In the genomic region with DNA sequence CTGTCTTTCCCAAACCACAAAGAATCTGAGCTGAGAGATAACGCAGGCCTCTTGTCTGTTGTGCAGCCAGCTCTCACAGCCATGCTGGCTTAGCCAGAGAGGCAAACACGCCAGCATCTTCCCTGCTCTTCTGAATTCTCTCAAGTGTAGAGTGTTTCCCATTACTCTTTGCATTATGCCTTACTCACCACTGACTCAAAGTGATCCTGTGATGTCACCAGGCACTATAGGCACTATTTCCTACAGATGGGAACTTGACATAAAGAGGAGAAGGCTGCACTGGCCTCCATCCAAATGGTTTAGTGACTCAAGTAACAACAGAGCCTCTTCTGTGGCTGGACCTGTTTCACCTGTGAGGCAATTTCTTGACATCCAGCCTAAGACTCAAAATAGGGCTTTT, we compare ENCODE assay signal across 10 cellular contexts. TPM values are rescaled to one million over a fixed set of nuclear protein-coding genes. Genes with fewer than 3 reads are reported as not detected.
DNase-seq lines count a peak whose midpoint lies in the region; ATAC-seq and TF ChIP-seq lines count a peak whose summit lies in the region.
"Had no signal": no experiment of that assay in that cellular context is flagged by ENCODE, and none has a peak within 500 bp of the region (broad histone marks: within the 10 kb centered on the region; RNA-seq: fewer than 3 reads in every experiment).

No MANE protein-coding gene starts in this region.

- no peaks in the 10 kb centered on the region for H3K36me3 ChIP-seq in mucosa of descending colon (ENCODE audit: low read depth)

- H3K9me3 ChIP-seq in mucosa of descending colon: no peaks in the 10 kb centered on the region

- in situ Hi-C loops in astrocyte of the spinal cord (cut with HindIII; ENCODE audit: low sequenced_read_pairs): no loop called here

- no peaks in the 10 kb centered on the region for H3K4me1 ChIP-seq in mucosa of descending colon (ENCODE audit: low read depth)

- peak; percentile 71 for DNase-seq in EH (ENCODE audit: low read depth)
- peak; percentile 67 for DNase-seq in HT1080 (ENCODE audit: low read depth)
- peak; percentile 87 for DNase-seq in astrocyte of the spinal cord (ENCODE audit: low read depth, low spot score)
- DNase-seq in mucosa of descending colon: no peak
- no peak for DNase-seq in DMS79 (lab: John Stamatoyannopoulos, UW)
- DNase-seq in NAMALWA (ENCODE audit: low spot score): no peak
- DNase-seq in NK-92 treated with Interleukin-12 subunit alpha and Interleukin-12 subunit beta, amount 100 ng/mL, for 24 hours (lab: John Stamatoyannopoulos, UW): no peak
- no peak for DNase-seq in AG08395 (ENCODE audit: low spot score)
- DNase-seq: dermis blood vessel endothelial cell had no signal

- intact Hi-C loops in mucosa of descending colon (cut with DNase I, micrococcal nuclease): no loop called here

- peak; percentile 31 for ATAC-seq in mucosa of descending colon
- ATAC-seq: GM23338 had no signal

- TF ChIP-seq CTCF in astrocyte of the spinal cord (IDR thresholded peaks at IDR 0.05; ENCODE audit: low read depth, low read length) (no peak), mucosa of descending colon (IDR thresholded peaks at IDR 0.05) (no peak)

- no peak overlapping the region for H3K4me3 ChIP-seq in astrocyte of the spinal cord (ENCODE audit: low read depth, low read length)
- no peak overlapping the region for H3K4me3 ChIP-seq in mucosa of descending colon
- H3K4me3 ChIP-seq: GM23338 had no signal

RNA-seq across cellular contexts. Expression of a gene that starts 44.4 kb away (rescaled TPM):
- 0.33 and 0.55 TPM in 2 replicates for total RNA-seq in HT1080 (2014; rRNA removed; shearing (Covaris generic))
- 2.9 and 3.0 TPM in 2 replicates for polyA plus RNA-seq in HT1080 (2015; cell fraction: cytosol; rRNA removed)
- polyA plus RNA-seq in HT1080 (2015; cell fraction: nucleus; rRNA removed): 2.3 and 4.0 TPM in 2 replicates
- 100 to 1,000 TPM in 1 of 3 donors, 10 to 100 TPM in 2; 17.9 to 147 (median 18.5) TPM for total RNA-seq in mucosa of descending colon

Comparison
In these comparisons a context has a peak if more than half of its experiments do, and no peak if none do; other contexts are left out.
1. DNase-seq: peak in EH (single experiment), HT1080 (single experiment) and astrocyte of the spinal cord (single experiment); none in mucosa of descending colon (0 of 3), DMS79 (single experiment), NAMALWA (single experiment), NK-92 treated with Interleukin-12 subunit alpha and Interleukin-12 subunit beta, amount 100 ng/mL, for 24 hours (single experiment) and AG08395 (single experiment).
2. RNA of a gene that starts 44.4 kb away (total RNA-seq): 17.9 to 147 TPM in mucosa of descending colon; 0.33 to 0.55 TPM in HT1080; every median in the first group is over 10 times any median in the second.